ENCODE assay signal across 13 cellular contexts in the genomic region with DNA sequence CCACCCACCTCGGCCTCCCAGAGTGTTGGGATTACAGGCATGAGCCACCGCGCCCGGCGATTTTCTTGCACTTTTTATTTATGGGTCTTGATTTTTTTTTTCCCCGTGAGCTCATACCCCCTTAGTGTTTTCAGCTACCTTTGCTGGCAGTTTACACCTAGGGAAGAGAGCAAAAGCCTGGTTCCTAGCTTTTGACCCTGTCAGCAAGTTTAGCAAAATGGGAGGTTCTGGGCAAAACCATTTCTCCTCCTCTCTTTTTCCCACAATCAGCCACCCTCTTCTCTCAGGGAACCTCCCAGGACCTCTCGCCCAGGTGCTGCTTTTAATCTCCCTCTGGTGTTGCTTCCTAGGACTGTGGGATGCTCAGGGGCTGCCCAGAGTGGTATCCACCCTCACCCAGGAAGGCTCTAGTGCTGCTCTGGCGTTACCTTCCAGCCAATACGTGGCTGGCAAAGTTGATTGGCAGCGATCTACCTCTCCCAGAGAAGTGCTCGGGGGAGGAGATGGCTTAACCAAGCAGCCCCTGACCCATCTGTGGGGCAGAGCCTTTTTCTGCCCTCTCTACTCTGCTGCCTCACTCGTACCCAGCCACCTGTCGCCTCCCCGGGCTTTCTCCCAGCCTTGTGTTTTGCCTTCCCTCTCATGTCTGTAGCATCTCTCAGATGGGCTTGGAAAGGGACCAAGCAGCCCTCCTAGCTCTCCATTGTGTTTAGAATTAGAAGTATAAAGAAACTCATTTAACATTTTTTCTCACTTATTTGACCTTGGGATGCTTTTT. TPM values are rescaled to one million over a fixed set of nuclear protein-coding genes. Genes with fewer than 3 reads are reported as not detected.
DNase-seq lines count a peak whose midpoint lies in the region; ATAC-seq and TF ChIP-seq lines count a peak whose summit lies in the region.
"Had no signal": no experiment of that assay in that cellular context is flagged by ENCODE, and none has a peak within 500 bp of the region (broad histone marks: within the 10 kb centered on the region; RNA-seq: fewer than 3 reads in every experiment).

No MANE protein-coding gene starts in this region.

- DNase-seq in activated naive CD4-positive, alpha-beta T cell treated with anti-CD3 and anti-CD28 coated beads, Interleukin-2, amount 10 ng/mL, durations not matched to agents 7 days and 5 days = no peak
- DNase-seq in activated naive CD4-positive, alpha-beta T cell treated with anti-CD3 and anti-CD28 coated beads for 36 hours = no peak
- DNase-seq in IMR-90 (no peak), trophoblast cell (no peak), NCI-H82 (lab: John Stamatoyannopoulos, UW) (no peak), LoVo (ENCODE audit: low spot score) (no peak)
- DNase-seq in central memory CD8-positive, alpha-beta T cell (ENCODE audit: low spot score in 2 of 2) = no peak
- DNase-seq: ACHN; Calu3; CD4-positive, CD25-positive, alpha-beta regulatory T cell; DMS 273 treated with DMSO at 0.1 percent for 48 hours had no signal

- H3K18ac ChIP-seq in IMR-90 (ENCODE audit: low read depth, low read length) (no peak overlapping the region), trophoblast cell (ENCODE audit: low read length) (no peak overlapping the region)

- H3K9ac ChIP-seq in IMR-90 (ENCODE audit: low read depth, low read length) (no peak overlapping the region), trophoblast cell (ENCODE audit: low read length) (no peak overlapping the region)
- H3K9ac ChIP-seq: BLaER1 treated with 17β-estradiol and CSF1 and Interleukin-3, amounts not matched to agents 10 nM and 100 nM had no signal

- no peak overlapping the region for H4K5ac ChIP-seq in IMR-90 (ENCODE audit: low read depth, low read length)

- H4K8ac ChIP-seq in IMR-90 (ENCODE audit: low read depth in 2 of 2, low read length in 2 of 2) (no peak overlapping the region), trophoblast cell (ENCODE audit: low read depth, low read length) (no peak overlapping the region)

- H2BK12ac ChIP-seq in trophoblast cell (ENCODE audit: low read length) = no peak overlapping the region

- no peak overlapping the region for H3K4me3 Mint-ChIP-seq in activated naive CD4-positive, alpha-beta T cell treated with anti-CD3 and anti-CD28 coated beads, Interleukin-2, amount 10 ng/mL, durations not matched to agents 7 days and 5 days
- no peak overlapping the region for H3K4me3 Mint-ChIP-seq in activated naive CD4-positive, alpha-beta T cell treated with anti-CD3 and anti-CD28 coated beads for 36 hours
- no peak overlapping the region for H3K4me3 Mint-ChIP-seq in central memory CD8-positive, alpha-beta T cell
- H3K4me3 Mint-ChIP-seq: CD4-positive, CD25-positive, alpha-beta regulatory T cell had no signal

- peaks cover 8% of the 10 kb centered on the region for H3K9me3 Mint-ChIP-seq in activated naive CD4-positive, alpha-beta T cell treated with anti-CD3 and anti-CD28 coated beads, Interleukin-2, amount 10 ng/mL, durations not matched to agents 7 days and 5 days
- peaks cover 10% of the 10 kb centered on the region for H3K9me3 Mint-ChIP-seq in activated naive CD4-positive, alpha-beta T cell treated with anti-CD3 and anti-CD28 coated beads for 36 hours
- peaks cover 2% of the 10 kb centered on the region for H3K9me3 Mint-ChIP-seq in central memory CD8-positive, alpha-beta T cell

- POLR2A ChIA-PET in IMR-90 (lab: Charles Lee; ENCODE audit: unreplicated experiment) = interaction anchor here (0.7 kb wide), 1 partner anchor 18 kb away, joined by 3 read pairs; no protein-coding TSS in a partner anchor

- no peaks in the 10 kb centered on the region for H3K9me1 ChIP-seq in IMR-90 (ENCODE audit: insufficient read depth, low read length)

- H2AK9ac ChIP-seq in IMR-90 (replicated peaks; ENCODE audit: low read depth, low read length, poor library complexity) = no peak overlapping the region

- no peak overlapping the region for H2AK5ac ChIP-seq in IMR-90 (ENCODE audit: low read depth, low read length)
- H2AK5ac ChIP-seq in trophoblast cell (ENCODE audit: low read length) = no peak overlapping the region

- no peak for TF ChIP-seq RAD21 in IMR-90 (IDR thresholded peaks at IDR 0.05; ENCODE audit: low read length)

- H3K14ac ChIP-seq in IMR-90 (replicated peaks; ENCODE audit: low read depth, low read length) (no peak overlapping the region), trophoblast cell (ENCODE audit: low read length) (no peak overlapping the region)

- H3K27me3 Mint-ChIP-seq in activated naive CD4-positive, alpha-beta T cell treated with anti-CD3 and anti-CD28 coated beads, Interleukin-2, amount 10 ng/mL, durations not matched to agents 7 days and 5 days = no peaks in the 10 kb centered on the region
- H3K27me3 Mint-ChIP-seq in activated naive CD4-positive, alpha-beta T cell treated with anti-CD3 and anti-CD28 coated beads for 36 hours (ENCODE audit: low read depth) = no peaks in the 10 kb centered on the region
- no peaks in the 10 kb centered on the region for H3K27me3 Mint-ChIP-seq in central memory CD8-positive, alpha-beta T cell
- H3K27me3 Mint-ChIP-seq: CD4-positive, CD25-positive, alpha-beta regulatory T cell had no signal

- no peak overlapping the region for H3K23ac ChIP-seq in IMR-90 (ENCODE audit: low read depth, low read length)
- no peak overlapping the region for H3K23ac ChIP-seq in trophoblast cell (ENCODE audit: low read length)

- H3K36me3 ChIP-seq in IMR-90 (ENCODE audit: control insufficient read depth, insufficient read depth, low read length) = peaks cover 4% of the 10 kb centered on the region
- peaks cover 5 to 10% of the 10 kb centered on the region in 2 experiments for H3K36me3 ChIP-seq in trophoblast cell (ENCODE audit: control insufficient read depth in 1 of 2, insufficient read depth in 2 of 2, low read length in 2 of 2)

- H3K4me1 ChIP-seq in IMR-90 (ENCODE audit: control insufficient read depth, insufficient read depth, low read length) (no peaks in the 10 kb centered on the region), trophoblast cell (ENCODE audit: control insufficient read depth in 1 of 2, insufficient read depth in 2 of 2, low read length in 2 of 2) (no peaks in the 10 kb centered on the region)
- H3K4me1 ChIP-seq: BLaER1 treated with 17β-estradiol and CSF1 and Interleukin-3, amounts not matched to agents 10 nM and 100 nM had no signal

- no peak overlapping the region for H3K4me3 ChIP-seq in IMR-90 (ENCODE audit: insufficient read depth, low read depth, low read length)
- no peak overlapping the region for H3K4me3 ChIP-seq in trophoblast cell (ENCODE audit: low read depth, low read length)
- H3K4me3 ChIP-seq: BLaER1 treated with 17β-estradiol and CSF1 and Interleukin-3, amounts not matched to agents 10 nM and 100 nM had no signal

- H3K4ac ChIP-seq in IMR-90 (ENCODE audit: low read depth, low read length) = no peak overlapping the region
- H3K4ac ChIP-seq in trophoblast cell (ENCODE audit: low read depth, low read length) = peak overlapping the region; percentile 15

- dilution Hi-C loops in IMR-90 (cut with HindIII; ENCODE audit: low sequenced_read_pairs, unreplicated experiment) = no loop called here

- no peak for ATAC-seq in IMR-90 (ENCODE audit: low read depth)
- no peak for ATAC-seq in central memory CD8-positive, alpha-beta T cell (replicated peaks; ENCODE audit: extremely low read depth, poor library complexity, severe bottlenecking)
- ATAC-seq in HG03280 (IDR thresholded peaks at IDR 0.05; ENCODE audit: unreplicated experiment) = no peak

- no peak overlapping the region for H3K4me2 ChIP-seq in IMR-90 (ENCODE audit: low read depth, low read length)
- H3K4me2 ChIP-seq in trophoblast cell (ENCODE audit: low read length) = no peak overlapping the region
- H3K4me2 ChIP-seq: BLaER1 treated with 17β-estradiol and CSF1 and Interleukin-3, amounts not matched to agents 10 nM and 100 nM had no signal

- no CpG with 5 or more reads among the region's 14 CpGs for WGBS in IMR-90 (ENCODE audit: extremely low coverage in 2 of 2, insufficient read length in 1 of 2), 2 experiments
- WGBS in trophoblast cell (ENCODE audit: extremely low coverage, insufficient coverage, insufficient read length) = no CpG with 5 or more reads among the region's 14 CpGs

- no peak overlapping the region for H3K27ac ChIP-seq in IMR-90 (ENCODE audit: insufficient read depth, low read length)
- H3K27ac ChIP-seq in trophoblast cell (ENCODE audit: low read depth, low read length) = no peak overlapping the region
- H3K27ac ChIP-seq: BLaER1 treated with 17β-estradiol and CSF1 and Interleukin-3, amounts not matched to agents 10 nM and 100 nM had no signal

- H3K79me1 ChIP-seq in IMR-90 (ENCODE audit: low read depth in 1 of 2, low read length in 2 of 2) (no peaks in the 10 kb centered on the region; a peak in 1 of 4 replicates), trophoblast cell (ENCODE audit: low read length) (peaks cover 3% of the 10 kb centered on the region)

- no peak overlapping the region for H2BK20ac ChIP-seq in IMR-90 (ENCODE audit: low read depth, low read length)

- no peaks in the 10 kb centered on the region for H3K4me1 Mint-ChIP-seq in activated naive CD4-positive, alpha-beta T cell treated with anti-CD3 and anti-CD28 coated beads, Interleukin-2, amount 10 ng/mL, durations not matched to agents 7 days and 5 days
- peaks cover 4% of the 10 kb centered on the region for H3K4me1 Mint-ChIP-seq in activated naive CD4-positive, alpha-beta T cell treated with anti-CD3 and anti-CD28 coated beads for 36 hours (ENCODE audit: low read depth)
- H3K4me1 Mint-ChIP-seq in central memory CD8-positive, alpha-beta T cell = peaks cover 35% of the 10 kb centered on the region

- CTCF ChIA-PET in activated naive CD4-positive, alpha-beta T cell treated with anti-CD3 and anti-CD28 coated beads, Interleukin-2, amount 10 ng/mL, durations not matched to agents 7 days and 5 days (lab: Charles Lee) = no interaction called here
- CTCF ChIA-PET in activated naive CD4-positive, alpha-beta T cell treated with anti-CD3 and anti-CD28 coated beads for 36 hours (lab: Charles Lee) = interaction anchor here (0.6 kb wide), 2 partner anchors 118 to 762 kb away, joined by 3 read pairs; no protein-coding TSS in a partner anchor
- CTCF ChIA-PET in IMR-90 (lab: Yijun Ruan, JAX) = no interaction called here

- H3K27me3 ChIP-seq in IMR-90 (ENCODE audit: control insufficient read depth, insufficient read depth, low read length) = no peaks in the 10 kb centered on the region
- no peaks in the 10 kb centered on the region for H3K27me3 ChIP-seq in trophoblast cell (ENCODE audit: insufficient read depth, low read length)
- H3K27me3 ChIP-seq: BLaER1 treated with 17β-estradiol and CSF1 and Interleukin-3, amounts not matched to agents 10 nM and 100 nM had no signal

- H2BK15ac ChIP-seq in IMR-90 (ENCODE audit: low read depth, low read length) = no peak overlapping the region

- H3K79me2 ChIP-seq in trophoblast cell (ENCODE audit: control insufficient read depth, insufficient read depth, low read length, poor library complexity) = peaks cover 2% of the 10 kb centered on the region

- H4K12ac ChIP-seq in trophoblast cell (ENCODE audit: low read depth, low read length) = no peak overlapping the region

- H2BK5ac ChIP-seq in IMR-90 (ENCODE audit: low read depth, low read length, poor library complexity, severe bottlenecking) (no peak overlapping the region), trophoblast cell (ENCODE audit: low read depth, low read length, poor library complexity) (no peak overlapping the region)

- H3K36me3 Mint-ChIP-seq in activated naive CD4-positive, alpha-beta T cell treated with anti-CD3 and anti-CD28 coated beads, Interleukin-2, amount 10 ng/mL, durations not matched to agents 7 days and 5 days = peaks cover 63% of the 10 kb centered on the region
- H3K36me3 Mint-ChIP-seq in activated naive CD4-positive, alpha-beta T cell treated with anti-CD3 and anti-CD28 coated beads for 36 hours (ENCODE audit: low read depth) = peaks cover 55% of the 10 kb centered on the region
- H3K36me3 Mint-ChIP-seq in central memory CD8-positive, alpha-beta T cell (ENCODE audit: insufficient read depth) = peaks cover 21% of the 10 kb centered on the region

- H4K91ac ChIP-seq in IMR-90 (ENCODE audit: insufficient read depth, low read depth, low read length) (no peak overlapping the region), trophoblast cell (ENCODE audit: low read depth, low read length) (no peak overlapping the region)

- no peak for TF ChIP-seq POLR2A in IMR-90 (IDR thresholded peaks at IDR 0.05; ENCODE audit: low read depth, low read length)

- no peak overlapping the region for H3K56ac ChIP-seq in IMR-90 (ENCODE audit: extremely low read depth, insufficient read depth, low read length)

- H3K27ac Mint-ChIP-seq in activated naive CD4-positive, alpha-beta T cell treated with anti-CD3 and anti-CD28 coated beads, Interleukin-2, amount 10 ng/mL, durations not matched to agents 7 days and 5 days = peak overlapping the region; percentile 79
- no peak overlapping the region for H3K27ac Mint-ChIP-seq in activated naive CD4-positive, alpha-beta T cell treated with anti-CD3 and anti-CD28 coated beads for 36 hours
- H3K27ac Mint-ChIP-seq in central memory CD8-positive, alpha-beta T cell (ENCODE audit: low read depth) = peak overlapping the region; percentile 74

- no peak overlapping the region for H2BK120ac ChIP-seq in IMR-90 (ENCODE audit: low read depth, low read length)
- no peak overlapping the region for H2BK120ac ChIP-seq in trophoblast cell (ENCODE audit: insufficient read depth, low read length, poor library complexity)

- BruUV-seq in IMR-90 (replicated peaks; lab: Mats Ljungman, UMichigan) = no TSS peak

- intact Hi-C loops in activated naive CD4-positive, alpha-beta T cell treated with anti-CD3 and anti-CD28 coated beads for 36 hours (cut with micrococcal nuclease) = no loop called here
- intact Hi-C loops in IMR-90 (cut with micrococcal nuclease) = no loop called here

- TF ChIP-seq CTCF in IMR-90 (conservative IDR thresholded peaks at IDR 0.05; ENCODE audit: low read depth, low read length) = no peak

- H2AFZ ChIP-seq in IMR-90 (replicated peaks; ENCODE audit: low read length, poor library complexity) (no peak overlapping the region), trophoblast cell (ENCODE audit: insufficient read depth, low read length, poor library complexity) (no peak overlapping the region)

- no peaks in the 10 kb centered on the region for H4K20me1 ChIP-seq in IMR-90 (ENCODE audit: insufficient read depth, low read length)

- in situ Hi-C loops in IMR-90 (cut with MboI; ENCODE audit: low sequenced_read_pairs) = no loop called here

- H3K9me3 ChIP-seq in IMR-90 (ENCODE audit: control insufficient read depth, insufficient read depth, low read length) (no peaks in the 10 kb centered on the region; the same call in 1 of the 2 replicates), trophoblast cell (ENCODE audit: insufficient read depth, low read depth, low read length) (no peaks in the 10 kb centered on the region)

RNA-seq across cellular contexts. Expression of a gene that starts 37.4 kb away (rescaled TPM):
- total RNA-seq in activated naive CD4-positive, alpha-beta T cell treated with anti-CD3 and anti-CD28 coated beads for 36 hours = 10 to 100 TPM; 10.3 to 12.9 TPM
- total RNA-seq in IMR-90 (2012; rRNA removed) = 12.4 and 15.3 TPM in 2 replicates
- polyA plus RNA-seq in IMR-90 (2012; rRNA removed) = 5.9 and 6.7 TPM in 2 replicates
- polyA plus RNA-seq in IMR-90 (2012; cell fraction: cytosol; rRNA removed) = 2.2 and 4.3 TPM in 2 replicates
- 1.3 and 5.5 TPM in 2 replicates for polyA plus RNA-seq in IMR-90 (2012; cell fraction: nucleus; rRNA removed; ENCODE audit: low replicate concordance)
- 16.9 and 17.9 TPM in 2 replicates for polyA plus RNA-seq in trophoblast cell (2013)

RNA-seq across cellular contexts. Expression of a gene that starts 37.4 kb away (rescaled TPM):
- total RNA-seq in activated naive CD4-positive, alpha-beta T cell treated with anti-CD3 and anti-CD28 coated beads for 36 hours = 10 to 100 TPM; 16.7 to 17.9 TPM
- 3.9 and 12.8 TPM in 2 replicates for total RNA-seq in IMR-90 (2012; rRNA removed)
- polyA plus RNA-seq in IMR-90 (2012; rRNA removed) = 7.8 and 8.3 TPM in 2 replicates
- polyA plus RNA-seq in IMR-90 (2012; cell fraction: cytosol; rRNA removed) = 2.1 and 5.4 TPM in 2 replicates
- 0.63 and 3.7 TPM in 2 replicates for polyA plus RNA-seq in IMR-90 (2012; cell fraction: nucleus; rRNA removed; ENCODE audit: low replicate concordance)
- polyA plus RNA-seq in trophoblast cell (2013) = 12.2 and 12.9 TPM in 2 replicates
